10 cellular contexts compared by ENCODE assay signal in the genomic region with DNA sequence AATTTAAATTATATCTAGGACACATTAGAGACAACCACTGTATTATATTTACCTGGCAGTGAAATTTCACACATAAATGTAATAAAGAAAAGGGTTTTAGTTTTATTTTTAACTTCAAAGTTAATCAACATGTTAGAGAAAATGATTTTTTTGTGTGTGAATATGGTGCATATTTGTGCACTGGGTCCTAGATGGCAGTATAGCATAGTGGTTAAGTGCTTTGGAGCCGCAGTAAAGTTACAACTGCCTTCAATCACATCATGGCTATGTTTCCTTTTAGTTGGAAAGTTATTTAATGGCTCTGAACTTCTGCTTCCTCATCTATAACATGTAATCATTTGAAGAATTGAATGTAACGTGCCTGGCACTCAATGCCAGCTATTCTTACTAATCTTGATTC.
DNase-seq lines count a peak whose midpoint lies in the region; ATAC-seq, FAIRE-seq and TF ChIP-seq lines count a peak whose summit lies in the region.
"Had no signal": no experiment of that assay in that cellular context is flagged by ENCODE, and none has a peak within 500 bp of the region (broad histone marks: within the 10 kb centered on the region; RNA-seq: fewer than 3 reads in every experiment).

No MANE protein-coding gene starts in this region.

- TF ChIP-seq CTCF in GM12878 (IDR thresholded peaks at IDR 0.05 in 2 of 3, conservative IDR thresholded peaks at IDR 0.05 in 1 of 3; ENCODE audit: control insufficient read depth in 2 of 3, extremely low read depth in 1 of 3, insufficient read depth in 1 of 3, low read depth in 3 of 3, low read length in 3 of 3) (peak; percentile 57 to 75 (median 71)), right lobe of liver (IDR thresholded peaks at IDR 0.05) (peak in 3 of 4 donors; percentile 14 to 22 (median 16))

- peak; percentile 82 for TF ChIP-seq RAD21 in GM12878 (IDR thresholded peaks at IDR 0.05; ENCODE audit: insufficient read depth, low read depth, low read length)

- TF ChIP-seq EP300 in GM12878 (IDR thresholded peaks at IDR 0.05; ENCODE audit: borderline replicate concordance in 1 of 2, control insufficient read depth in 1 of 2, low read depth in 2 of 2, low read length in 2 of 2): no peak

- H3K27me3 ChIP-seq in GM12878 (replicated peaks in 1 of 2; ENCODE audit: control insufficient read depth in 2 of 2, insufficient read depth in 2 of 2, low read length in 1 of 2) (no peaks in the 10 kb centered on the region), right lobe of liver (no peaks in the 10 kb centered on the region)

- H3K4me1 ChIP-seq in GM12878 (ENCODE audit: control insufficient read depth, insufficient read depth, low read length) (peaks cover 23% of the 10 kb centered on the region), right lobe of liver (no peaks in the 10 kb centered on the region)

- H3K9me3 ChIP-seq in GM12878 (replicated peaks; ENCODE audit: control insufficient read depth, insufficient read depth, low read length): no peaks in the 10 kb centered on the region
- no peaks in the 10 kb centered on the region for H3K9me3 ChIP-seq in right lobe of liver

- H3K79me2 ChIP-seq in GM12878 (ENCODE audit: control insufficient read depth, insufficient read depth, low read length): no peaks in the 10 kb centered on the region

- no peak overlapping the region for H3K27ac ChIP-seq in GM12878 (ENCODE audit: control insufficient read depth, insufficient read depth)
- no peak overlapping the region for H3K27ac ChIP-seq in right lobe of liver
- no peak overlapping the region for H3K27ac ChIP-seq in substantia nigra (ENCODE audit: low read depth, low read length, poor library complexity, severe bottlenecking)

- 70% methylated on average over 2 of the region's 2 CpGs for WGBS in GM12878 (ENCODE audit: insufficient coverage, insufficient replicate concordance, low lambda C conversion rate, missing lambda C conversion rate)
- WGBS in right lobe of liver (ENCODE audit: insufficient coverage, low coverage, low lambda C conversion rate, missing lambda C conversion rate): 42% methylated on average over 2 of the region's 2 CpGs

- SMC1A ChIA-PET in GM12878 (lab: Charles Lee; ENCODE audit: uncharacterized antibody, unreplicated experiment): interaction anchor here (1.0 to 1.6 kb wide), 5 partner anchors 36 to 405 kb away, joined by 3 to 5 read pairs (median 4); a partner anchor contains a TSS

- peak; percentile 6 for DNase-seq in EL
- DNase-seq in KBM-7: peak; percentile 6
- no peak for DNase-seq in GM12878 (ENCODE audit: low read depth, low spot score)
- no peak for DNase-seq in right lobe of liver
- DNase-seq in stimulated activated CD4-positive, alpha-beta T cell treated with anti-CD3 and anti-CD28 coated beads, Interleukin-1b, Interleukin-23, amount 100 ng/mL, for 48 hours: no peak
- DNase-seq in substantia nigra (lab: John Stamatoyannopoulos, UW): no peak
- DNase-seq in glomerular visceral epithelial cell (ENCODE audit: extremely low spot score): no peak
- DNase-seq: activated CD8-positive, alpha-beta memory T cell treated with anti-CD3 and anti-CD28 coated beads for 24 hours; NCI-H1417 treated with DMSO at 0.1 percent for 48 hours had no signal

- H3K4me3 ChIP-seq in GM12878: no peak overlapping the region
- H3K4me3 ChIP-seq in right lobe of liver: no peak overlapping the region

- CTCF ChIA-PET in GM12878 (lab: Yijun Ruan, JAX): interaction anchor here (1.0 to 1.4 kb wide), 3 partner anchors 12 to 402 kb away, joined by 3 to 4 read pairs (median 4); no protein-coding TSS in a partner anchor

- POLR2A ChIA-PET in GM12878 (lab: Charles Lee): no interaction called here

- BruUV-seq in GM12878 (replicated peaks; lab: Mats Ljungman, UMichigan): no TSS peak

- H3K36me3 ChIP-seq in GM12878 (ENCODE audit: control insufficient read depth in 2 of 2, insufficient read depth in 2 of 2, low read length in 1 of 2) (no peaks in the 10 kb centered on the region), right lobe of liver (no peaks in the 10 kb centered on the region)

- intact Hi-C loops in GM12878 (cut with micrococcal nuclease; ENCODE audit: unreplicated experiment): loop anchor here (1.0 to 10.0 kb wide), 4 partner anchors 29 to 405 kb away; no protein-coding TSS in a partner anchor
- intact Hi-C loops in right lobe of liver (cut with DNase I): no loop called here

- H3K9ac ChIP-seq in GM12878 (ENCODE audit: control insufficient read depth, insufficient read depth, low read length): no peak overlapping the region

- RAD21 ChIA-PET in GM12878 (lab: Charles Lee; ENCODE audit: unreplicated experiment): no interaction called here

- in situ Hi-C loops in KBM-7 (cut with MboI; ENCODE audit: low pct_unique_long_range_greater_than_20kb, low sequenced_read_pairs) (no loop called here), GM12878 (cut with MboI) (no loop called here)

- ATAC-seq in GM12878 (peak; percentile 39; the same call in 2 of the 3 replicates), right lobe of liver (no peak), HG03457 (IDR thresholded peaks at IDR 0.05; ENCODE audit: unreplicated experiment) (no peak)

- FAIRE-seq in GM12878 (lab: Jason Lieb, UNC): peak; percentile 23

- no peak overlapping the region for H2AFZ ChIP-seq in GM12878 (ENCODE audit: control insufficient read depth, low read depth, low read length)

- TF ChIP-seq POLR2A in GM12878 (IDR thresholded peaks at IDR 0.05; ENCODE audit: low read depth, low read length): no peak
- TF ChIP-seq POLR2A in right lobe of liver (IDR thresholded peaks at IDR 0.05): no peak

- no peak overlapping the region for H3K4me2 ChIP-seq in GM12878 (ENCODE audit: control insufficient read depth, insufficient read depth)

- no peaks in the 10 kb centered on the region for H4K20me1 ChIP-seq in GM12878 (ENCODE audit: control insufficient read depth, insufficient read depth)

TF ChIP-seq in GM12878, 131 proteins besides CTCF, POLR2A, EP300 and RAD21:
- TF ChIP-seq, protein P1, sequence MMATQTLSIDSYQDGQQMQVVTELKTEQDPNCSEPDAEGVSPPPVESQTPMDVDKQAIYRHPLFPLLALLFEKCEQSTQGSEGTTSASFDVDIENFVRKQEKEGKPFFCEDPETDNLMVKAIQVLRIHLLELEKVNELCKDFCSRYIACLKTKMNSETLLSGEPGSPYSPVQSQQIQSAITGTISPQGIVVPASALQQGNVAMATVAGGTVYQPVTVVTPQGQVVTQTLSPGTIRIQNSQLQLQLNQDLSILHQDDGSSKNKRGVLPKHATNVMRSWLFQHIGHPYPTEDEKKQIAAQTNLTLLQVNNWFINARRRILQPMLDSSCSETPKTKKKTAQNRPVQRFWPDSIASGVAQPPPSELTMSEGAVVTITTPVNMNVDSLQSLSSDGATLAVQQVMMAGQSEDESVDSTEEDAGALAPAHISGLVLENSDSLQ (IDR thresholded peaks at IDR 0.05): no peak
- TF ChIP-seq SMC3 (IDR thresholded peaks at IDR 0.05; ENCODE audit: borderline replicate concordance, low read length) (peak; percentile 62; the same call in 1 of the 2 replicates), RUNX3 (IDR thresholded peaks at IDR 0.05; ENCODE audit: low read length) (0 out of 2 replicates have a peak, but pooled peaks have one; percentile 23), EZH2 (IDR thresholded peaks at IDR 0.05; ENCODE audit: borderline replicate concordance, control insufficient read depth, low read depth, low read length) (no peak)
- TF ChIP-seq, protein P2, sequence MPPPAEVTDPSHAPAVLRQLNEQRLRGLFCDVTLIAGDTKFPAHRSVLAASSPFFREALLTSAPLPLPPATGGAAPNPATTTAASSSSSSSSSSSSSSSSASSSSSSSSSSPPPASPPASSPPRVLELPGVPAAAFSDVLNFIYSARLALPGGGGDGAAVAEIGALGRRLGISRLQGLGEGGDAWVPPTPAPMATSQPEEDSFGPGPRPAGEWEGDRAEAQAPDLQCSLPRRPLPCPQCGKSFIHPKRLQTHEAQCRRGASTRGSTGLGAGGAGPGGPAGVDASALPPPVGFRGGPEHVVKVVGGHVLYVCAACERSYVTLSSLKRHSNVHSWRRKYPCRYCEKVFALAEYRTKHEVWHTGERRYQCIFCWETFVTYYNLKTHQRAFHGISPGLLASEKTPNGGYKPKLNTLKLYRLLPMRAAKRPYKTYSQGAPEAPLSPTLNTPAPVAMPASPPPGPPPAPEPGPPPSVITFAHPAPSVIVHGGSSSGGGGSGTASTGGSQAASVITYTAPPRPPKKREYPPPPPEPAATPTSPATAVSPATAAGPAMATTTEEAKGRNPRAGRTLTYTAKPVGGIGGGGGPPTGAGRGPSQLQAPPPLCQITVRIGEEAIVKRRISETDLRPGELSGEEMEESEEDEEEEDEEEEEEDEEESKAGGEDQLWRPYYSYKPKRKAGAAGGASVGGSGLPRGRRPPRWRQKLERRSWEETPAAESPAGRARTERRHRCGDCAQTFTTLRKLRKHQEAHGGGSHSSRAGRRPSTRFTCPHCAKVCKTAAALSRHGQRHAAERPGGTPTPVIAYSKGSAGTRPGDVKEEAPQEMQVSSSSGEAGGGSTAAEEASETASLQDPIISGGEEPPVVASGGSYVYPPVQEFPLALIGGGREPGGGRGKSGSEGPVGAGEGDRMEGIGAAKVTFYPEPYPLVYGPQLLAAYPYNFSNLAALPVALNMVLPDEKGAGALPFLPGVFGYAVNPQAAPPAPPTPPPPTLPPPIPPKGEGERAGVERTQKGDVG (CRISPR knock-in tag; IDR thresholded peaks at IDR 0.05): no peak
TF ChIP-seq in GM12878: peak in this region for 2.

Comparison
In these comparisons a context has a peak if more than half of its experiments do, and no peak if none do; other contexts are left out.
1. DNase-seq: peak in EL (single experiment) and KBM-7 (single experiment); none in GM12878 (single experiment), right lobe of liver (0 of 3), stimulated activated CD4-positive, alpha-beta T cell treated with anti-CD3 and anti-CD28 coated beads, Interleukin-1b, Interleukin-23, amount 100 ng/mL, for 48 hours (single experiment), substantia nigra (0 of 49) and glomerular visceral epithelial cell (single experiment).